ENCODE assay signal across 12 cellular contexts in the genomic region with DNA sequence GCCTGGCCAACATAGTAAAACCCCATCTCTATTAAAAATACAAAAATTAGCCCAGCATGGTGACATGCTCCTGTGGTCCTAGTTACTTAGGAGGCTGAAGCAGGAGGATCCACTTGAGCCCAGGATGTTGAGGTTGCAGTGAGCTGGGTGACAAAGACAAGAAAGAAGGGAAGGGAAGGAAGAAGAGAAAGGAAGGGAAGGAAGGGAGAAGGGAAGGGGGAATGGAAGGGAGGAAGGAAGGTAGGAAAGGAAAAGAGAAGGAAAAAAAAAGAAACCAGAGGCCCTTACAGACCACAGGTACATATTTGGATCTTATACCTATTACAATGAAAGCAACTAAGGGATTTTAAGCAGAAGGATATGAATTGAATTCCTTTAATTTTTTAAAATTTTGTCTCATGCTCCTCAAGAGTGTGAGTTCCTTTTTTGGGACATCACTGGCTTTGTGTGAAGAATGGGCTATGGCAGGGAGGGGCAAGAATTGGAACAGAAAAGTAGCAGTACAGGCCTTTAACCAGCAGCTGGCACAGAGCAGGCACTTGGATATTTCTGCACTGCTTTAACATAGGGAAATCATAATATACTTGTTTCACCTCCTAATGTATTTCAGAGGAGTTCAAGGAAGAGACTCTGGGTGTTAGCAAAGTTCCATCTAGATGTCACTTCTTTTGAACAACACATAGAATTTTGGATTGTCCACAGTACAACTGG. TPM values are rescaled to one million over a fixed set of nuclear protein-coding genes. Genes with fewer than 3 reads are reported as not detected.
DNase-seq lines count a peak whose midpoint lies in the region; ATAC-seq and TF ChIP-seq lines count a peak whose summit lies in the region.
"Had no signal": no experiment of that assay in that cellular context is flagged by ENCODE, and none has a peak within 500 bp of the region (broad histone marks: within the 10 kb centered on the region; RNA-seq: fewer than 3 reads in every experiment).

No MANE protein-coding gene starts in this region.

- no peaks in the 10 kb centered on the region for H3K27me3 Mint-ChIP-seq in central memory CD8-positive, alpha-beta T cell
- H3K27me3 Mint-ChIP-seq: brain, IgD-negative memory B cell had no signal

- H3K79me2 ChIP-seq in GM23248 (ENCODE audit: insufficient read depth) (peaks cover 29% of the 10 kb centered on the region), osteoblast (ENCODE audit: insufficient read depth, low read length) (peaks cover 24% of the 10 kb centered on the region)

- H3F3A ChIP-seq in GM23248 (ENCODE audit: insufficient read depth) = peaks cover 42% of the 10 kb centered on the region

- no peaks in the 10 kb centered on the region for H3K9me2 ChIP-seq in GM23248 (ENCODE audit: insufficient read depth)

- H3K36me3 ChIP-seq in GM23248 (ENCODE audit: low read depth) (no peaks in the 10 kb centered on the region), osteoblast (ENCODE audit: insufficient read depth, low read length) (no peaks in the 10 kb centered on the region)

- H2AFZ ChIP-seq in GM23248 (no peak overlapping the region), osteoblast (ENCODE audit: low read length) (no peak overlapping the region)

- H3K4me2 ChIP-seq in GM23248 (ENCODE audit: unreplicated experiment) (peak overlapping the region; percentile 53), osteoblast (ENCODE audit: insufficient read depth, low read length) (peak overlapping the region; percentile 0)

- TF ChIP-seq CTCF in osteoblast (IDR thresholded peaks at IDR 0.05; ENCODE audit: extremely low read depth, low read depth, low read length) (no peak), GM13977 (IDR thresholded peaks at IDR 0.05; ENCODE audit: extremely low read depth, insufficient read depth, missing control alignments) (no peak)

- H3K9me3 ChIP-seq in GM23248 (ENCODE audit: low read depth) = no peaks in the 10 kb centered on the region
- no peaks in the 10 kb centered on the region for H3K9me3 ChIP-seq in osteoblast (ENCODE audit: low read depth, low read length)
- H3K9me3 ChIP-seq in right cardiac atrium (ENCODE audit: control insufficient read depth, low read length) = no peaks in the 10 kb centered on the region
- H3K9me3 ChIP-seq: testis had no signal

- H3K27ac ChIP-seq in GM23248 (peak overlapping the region; percentile 25; the same call in 1 of the 2 replicates), osteoblast (ENCODE audit: low read depth, low read length) (no peak overlapping the region), right cardiac atrium (ENCODE audit: low read length) (no peak overlapping the region)

- ATAC-seq in central memory CD8-positive, alpha-beta T cell (replicated peaks; ENCODE audit: extremely low read depth, poor library complexity, severe bottlenecking) = no peak
- no peak for ATAC-seq in right cardiac atrium

- H3K27ac Mint-ChIP-seq in central memory CD8-positive, alpha-beta T cell (ENCODE audit: low read depth) = peak overlapping the region; percentile 29
- H3K27ac Mint-ChIP-seq: brain had no signal

- in situ Hi-C loops in GM23248 (cut with MboI) (no loop called here), GM13977 (cut with MboI; ENCODE audit: low pct_unique_long_range_greater_than_20kb, low sequenced_read_pairs, unreplicated experiment) (no loop called here)

- peak overlapping the region; percentile 74 for H3K4me3 Mint-ChIP-seq in central memory CD8-positive, alpha-beta T cell
- H3K4me3 Mint-ChIP-seq: brain had no signal

- H3K4me1 ChIP-seq in GM23248 (ENCODE audit: insufficient read depth) (peaks cover 24% of the 10 kb centered on the region), osteoblast (ENCODE audit: insufficient read depth, low read length) (peaks cover 25% of the 10 kb centered on the region), right cardiac atrium (ENCODE audit: control insufficient read depth, insufficient read depth, low read length) (peaks cover 7% of the 10 kb centered on the region)

- peak; percentile 34 for DNase-seq in GM23248
- peak; percentile 78 for DNase-seq in OCI-M1 (lab: John Stamatoyannopoulos, UW)
- no peak for DNase-seq in central memory CD8-positive, alpha-beta T cell (ENCODE audit: low spot score in 2 of 2)
- no peak for DNase-seq in osteoblast (ENCODE audit: insufficient read length, low spot score, missing footprints)
- no peak for DNase-seq in right cardiac atrium
- DNase-seq in HT-29 (ENCODE audit: low spot score) = no peak
- no peak for DNase-seq in GM13977 (ENCODE audit: low spot score)
- no peak for DNase-seq in germinal center (ENCODE audit: low spot score)
- DNase-seq: occipital lobe had no signal

- H4K20me1 ChIP-seq in GM23248 (ENCODE audit: insufficient read depth) = 0 out of 2 replicates have a peak, but pooled peaks cover 4% of the 10 kb centered on the region
- peaks cover 9% of the 10 kb centered on the region for H4K20me1 ChIP-seq in osteoblast (ENCODE audit: insufficient read depth, low read length)

- no peak overlapping the region for H3K9ac ChIP-seq in GM23248

- H3K4me1 Mint-ChIP-seq in central memory CD8-positive, alpha-beta T cell = peaks cover 93% of the 10 kb centered on the region
- H3K4me1 Mint-ChIP-seq: brain had no signal

- H3K9me3 Mint-ChIP-seq in central memory CD8-positive, alpha-beta T cell = no peaks in the 10 kb centered on the region
- H3K9me3 Mint-ChIP-seq: brain, IgD-negative memory B cell had no signal

- H3K27me3 ChIP-seq in GM23248 (replicated peaks; ENCODE audit: insufficient read depth) (no peaks in the 10 kb centered on the region), osteoblast (ENCODE audit: insufficient read depth, low read length) (no peaks in the 10 kb centered on the region), right cardiac atrium (ENCODE audit: control insufficient read depth, insufficient read depth) (no peaks in the 10 kb centered on the region)
- H3K27me3 ChIP-seq: testis had no signal

- H3K36me3 Mint-ChIP-seq in central memory CD8-positive, alpha-beta T cell (ENCODE audit: insufficient read depth) = peaks cover 21% of the 10 kb centered on the region
- H3K36me3 Mint-ChIP-seq: brain had no signal

- H3K4me3 ChIP-seq in GM23248 (peak overlapping the region; percentile 41; the same call in 1 of the 2 replicates), osteoblast (ENCODE audit: insufficient read depth, low read length) (no peak overlapping the region), right cardiac atrium (ENCODE audit: low read length) (no peak overlapping the region)
- H3K4me3 ChIP-seq: testis had no signal

- intact Hi-C loops in right cardiac atrium (cut with DNase I) = no loop called here

RNA-seq across cellular contexts. Expression of gene RAB27A, which starts 7.9 kb away (rescaled TPM):
- total RNA-seq in GM23248 (2014; rRNA removed; shearing (Covaris generic)) = 5.4 and 9.5 TPM in 2 replicates
- polyA plus RNA-seq in GM23248 (2016; fragmentation: Nextera tagmentation; extraction: Ambion mirVana) = 9.0 and 9.1 TPM in 2 replicates
- total RNA-seq in osteoblast = 7.2 and 11.8 TPM in 2 replicates
- total RNA-seq in right cardiac atrium = 10 to 100 TPM in 2 of 4 donors, 1 to 10 TPM in 2; 7.6 to 18.0 (median 9.7) TPM
- 3.0 TPM for polyA plus RNA-seq in right cardiac atrium
- total RNA-seq in HT-29 (2014; rRNA removed; shearing (Covaris generic)) = 0.63 and 1.4 TPM in 2 replicates

RNA-seq across cellular contexts. Expression of gene PIGBOS1, which starts 37.3 kb away (rescaled TPM):
- 13.4 and 30.2 TPM in 2 replicates for total RNA-seq in GM23248 (2014; rRNA removed; shearing (Covaris generic))
- polyA plus RNA-seq in GM23248 (2016; fragmentation: Nextera tagmentation; extraction: Ambion mirVana) = 14.5 and 16.8 TPM in 2 replicates
- total RNA-seq in osteoblast = 10.0 and 10.5 TPM in 2 replicates
- 10 to 100 TPM in 1 of 4 donors, 1 to 10 TPM in 3; 8.0 to 10.2 (median 9.0) TPM for total RNA-seq in right cardiac atrium
- 21.5 TPM for polyA plus RNA-seq in right cardiac atrium
- 3.5 and 3.9 TPM in 2 replicates for total RNA-seq in HT-29 (2014; rRNA removed; shearing (Covaris generic))

RNA-seq across cellular contexts. Expression of gene PIGB, which starts 37.4 kb away (rescaled TPM):
- 10.4 and 10.6 TPM in 2 replicates for total RNA-seq in GM23248 (2014; rRNA removed; shearing (Covaris generic))
- polyA plus RNA-seq in GM23248 (2016; fragmentation: Nextera tagmentation; extraction: Ambion mirVana) (17.2 and 18.3 TPM in 2 replicates), right cardiac atrium (5.3 TPM)
- total RNA-seq in osteoblast (17.0 and 27.1 TPM in 2 replicates), right cardiac atrium (1 to 10 TPM; 3.2 to 6.7 (median 5.4) TPM)
- total RNA-seq in HT-29 (2014; rRNA removed; shearing (Covaris generic)) = 7.2 and 8.0 TPM in 2 replicates

Comparison
In these comparisons a context has a peak if more than half of its experiments do, and no peak if none do; other contexts are left out.
1. DNase-seq: peak in GM23248 (single experiment) and OCI-M1 (single experiment); none in central memory CD8-positive, alpha-beta T cell (0 of 2), osteoblast (single experiment), right cardiac atrium (0 of 3), HT-29 (single experiment), GM13977 (single experiment) and germinal center (single experiment).